9 cellular contexts compared by ENCODE assay signal in the genomic region with DNA sequence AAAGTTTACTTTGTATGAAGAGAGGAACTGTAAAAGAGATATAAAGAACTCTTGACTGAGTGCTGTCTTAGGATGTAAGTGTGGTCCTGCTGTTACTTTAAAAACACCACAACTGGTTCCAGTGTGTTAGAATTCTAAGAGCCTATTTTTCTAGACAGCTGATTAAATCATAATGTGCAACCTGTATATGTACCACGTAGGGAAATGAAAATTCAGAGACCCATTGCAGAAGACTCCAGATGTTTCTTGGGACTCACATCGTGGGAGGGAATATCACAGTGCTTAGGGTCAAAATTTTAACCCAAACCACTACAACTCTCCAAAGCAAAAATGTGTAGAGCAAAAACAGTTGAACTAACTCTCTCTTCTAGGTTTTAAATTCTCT.
DNase-seq lines count a peak whose midpoint lies in the region; ATAC-seq and TF ChIP-seq lines count a peak whose summit lies in the region.
"Had no signal": no experiment of that assay in that cellular context is flagged by ENCODE, and none has a peak within 500 bp of the region (broad histone marks: within the 10 kb centered on the region; RNA-seq: fewer than 3 reads in every experiment).

No MANE protein-coding gene starts in this region.

- H3K4me1 Mint-ChIP-seq in activated CD8-positive, alpha-beta memory T cell treated with anti-CD3 and anti-CD28 coated beads, Interleukin-2, amount 10 ng/mL, durations not matched to agents 7 days and 5 days = peaks cover 20% of the 10 kb centered on the region

- no peaks in the 10 kb centered on the region for H3K36me3 Mint-ChIP-seq in activated CD8-positive, alpha-beta memory T cell treated with anti-CD3 and anti-CD28 coated beads, Interleukin-2, amount 10 ng/mL, durations not matched to agents 7 days and 5 days

- TF ChIP-seq EP300 in upper lobe of left lung (IDR thresholded peaks at IDR 0.05) = no peak

- H3K4me1 ChIP-seq in hepatocyte (ENCODE audit: insufficient read depth) (no peaks in the 10 kb centered on the region), upper lobe of left lung (peaks cover 0 to 13% (median 8%) of the 10 kb centered on the region in 4 donors)

- peak overlapping the region; percentile 38 for H3K27ac Mint-ChIP-seq in activated CD8-positive, alpha-beta memory T cell treated with anti-CD3 and anti-CD28 coated beads, Interleukin-2, amount 10 ng/mL, durations not matched to agents 7 days and 5 days

- H3K9me2 ChIP-seq in hepatocyte (replicated peaks; ENCODE audit: insufficient read depth) = no peaks in the 10 kb centered on the region

- CTCF ChIA-PET in activated CD8-positive, alpha-beta memory T cell treated with anti-CD3 and anti-CD28 coated beads, Interleukin-2, amount 10 ng/mL, durations not matched to agents 7 days and 5 days (lab: Charles Lee) = interaction anchor here (1.3 kb wide), 1 partner anchor 16 kb away, joined by 3 read pairs; no protein-coding TSS in a partner anchor

- no peak overlapping the region for H3K4me3 ChIP-seq in hepatocyte
- no peak overlapping the region for H3K4me3 ChIP-seq in upper lobe of left lung

- no peak for ATAC-seq in activated CD8-positive, alpha-beta memory T cell treated with anti-CD3 and anti-CD28 coated beads, Interleukin-2, amount 10 ng/mL, durations not matched to agents 7 days and 5 days
- ATAC-seq in SK-N-SH treated with all-trans-retinoic acid at 6 μM for 48 hours (peak; percentile 55), upper lobe of left lung (ENCODE audit: low FRiP score in 2 of 2) (peak in 1 of 2 donors; percentile 68), HG03457 (IDR thresholded peaks at IDR 0.05; ENCODE audit: unreplicated experiment) (no peak)

- WGBS in hepatocyte (ENCODE audit: low lambda C conversion rate, missing lambda C conversion rate) = 43% methylated on average over 2 of the region's 2 CpGs
- 34 to 58% methylated on average over 2 of the region's 2 CpGs for WGBS in upper lobe of left lung, 2 donors

- H3K9me3 Mint-ChIP-seq in activated CD8-positive, alpha-beta memory T cell treated with anti-CD3 and anti-CD28 coated beads, Interleukin-2, amount 10 ng/mL, durations not matched to agents 7 days and 5 days (ENCODE audit: low read depth) = no peaks in the 10 kb centered on the region

- H3K4me3 Mint-ChIP-seq in activated CD8-positive, alpha-beta memory T cell treated with anti-CD3 and anti-CD28 coated beads, Interleukin-2, amount 10 ng/mL, durations not matched to agents 7 days and 5 days = peak overlapping the region; percentile 18

- H3K27ac ChIP-seq in hepatocyte = peak overlapping the region; percentile 71
- peak overlapping the region; percentile 4 to 54 (median 40) for H3K27ac ChIP-seq in upper lobe of left lung

- no peak for TF ChIP-seq POLR2A in upper lobe of left lung (IDR thresholded peaks at IDR 0.05)

- peak overlapping the region; percentile 42 for H3K4me2 ChIP-seq in hepatocyte

- no peaks in the 10 kb centered on the region for H3K79me2 ChIP-seq in hepatocyte

- H3K27me3 ChIP-seq in hepatocyte = no peaks in the 10 kb centered on the region
- H3K27me3 ChIP-seq in upper lobe of left lung = no peaks in the 10 kb centered on the region

- no peak for DNase-seq in activated CD8-positive, alpha-beta memory T cell treated with anti-CD3 and anti-CD28 coated beads, Interleukin-2, amount 10 ng/mL, durations not matched to agents 7 days and 5 days
- no peak for DNase-seq in activated CD8-positive, alpha-beta memory T cell treated with anti-CD3 and anti-CD28 coated beads for 24 hours
- DNase-seq in hepatocyte (ENCODE audit: low spot score) (no peak), upper lobe of left lung (no peak), medulla oblongata (ENCODE audit: extremely low spot score) (no peak), NCI-H187 treated with DMSO at 0.1 percent for 48 hours (lab: John Stamatoyannopoulos, UW) (no peak)
- DNase-seq: NCI-H1417 treated with DMSO at 0.1 percent for 48 hours had no signal

- TF ChIP-seq CTCF in hepatocyte (IDR thresholded peaks at IDR 0.05; ENCODE audit: poor library complexity) = no peak
- TF ChIP-seq CTCF in upper lobe of left lung (IDR thresholded peaks at IDR 0.05) = no peak

- H2AFZ ChIP-seq in hepatocyte = no peak overlapping the region

- no peaks in the 10 kb centered on the region for H4K20me1 ChIP-seq in hepatocyte (ENCODE audit: insufficient read depth, poor library complexity, severe bottlenecking)

- no peaks in the 10 kb centered on the region for H3K36me3 ChIP-seq in hepatocyte (replicated peaks; ENCODE audit: insufficient read depth, low read depth)
- no peaks in the 10 kb centered on the region for H3K36me3 ChIP-seq in upper lobe of left lung

- H3K9me3 ChIP-seq in hepatocyte (ENCODE audit: low read depth) (no peaks in the 10 kb centered on the region), upper lobe of left lung (no peaks in the 10 kb centered on the region)

- peaks cover 3% of the 10 kb centered on the region for H3K27me3 Mint-ChIP-seq in activated CD8-positive, alpha-beta memory T cell treated with anti-CD3 and anti-CD28 coated beads, Interleukin-2, amount 10 ng/mL, durations not matched to agents 7 days and 5 days

TF ChIP-seq in SK-N-SH treated with all-trans-retinoic acid at 6 μM for 48 hours, 23 proteins besides CTCF, POLR2A, EP300 and RAD21:
- no peak for TF ChIP-seq TCF4 (CRISPR knock-in tag; IDR thresholded peaks at IDR 0.05; ENCODE audit: borderline replicate concordance)
- no peak for TF ChIP-seq CSDC2 (CRISPR knock-in tag; IDR thresholded peaks at IDR 0.05)
- no peak for TF ChIP-seq OSR1 (CRISPR knock-in tag; IDR thresholded peaks at IDR 0.05)
- no peak for TF ChIP-seq ARNTL (CRISPR knock-in tag; IDR thresholded peaks at IDR 0.05; ENCODE audit: borderline replicate concordance, low read depth)
- TF ChIP-seq ZFP3 (CRISPR knock-in tag; IDR thresholded peaks at IDR 0.05) = no peak
- no peak for TF ChIP-seq PPARA (CRISPR knock-in tag; IDR thresholded peaks at IDR 0.05; ENCODE audit: borderline replicate concordance)
- TF ChIP-seq RARB (CRISPR knock-in tag; IDR thresholded peaks at IDR 0.05) = no peak
- TF ChIP-seq ZNF565 (CRISPR knock-in tag; conservative IDR thresholded peaks at IDR 0.05; ENCODE audit: low read depth) = no peak
- TF ChIP-seq, protein P1, sequence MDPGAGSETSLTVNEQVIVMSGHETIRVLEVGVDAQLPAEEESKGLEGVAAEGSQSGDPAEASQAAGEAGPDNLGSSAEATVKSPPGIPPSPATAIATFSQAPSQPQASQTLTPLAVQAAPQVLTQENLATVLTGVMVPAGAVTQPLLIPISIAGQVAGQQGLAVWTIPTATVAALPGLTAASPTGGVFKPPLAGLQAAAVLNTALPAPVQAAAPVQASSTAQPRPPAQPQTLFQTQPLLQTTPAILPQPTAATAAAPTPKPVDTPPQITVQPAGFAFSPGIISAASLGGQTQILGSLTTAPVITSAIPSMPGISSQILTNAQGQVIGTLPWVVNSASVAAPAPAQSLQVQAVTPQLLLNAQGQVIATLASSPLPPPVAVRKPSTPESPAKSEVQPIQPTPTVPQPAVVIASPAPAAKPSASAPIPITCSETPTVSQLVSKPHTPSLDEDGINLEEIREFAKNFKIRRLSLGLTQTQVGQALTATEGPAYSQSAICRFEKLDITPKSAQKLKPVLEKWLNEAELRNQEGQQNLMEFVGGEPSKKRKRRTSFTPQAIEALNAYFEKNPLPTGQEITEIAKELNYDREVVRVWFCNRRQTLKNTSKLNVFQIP (CRISPR knock-in tag; IDR thresholded peaks at IDR 0.05; ENCODE audit: borderline replicate concordance, low read depth) = no peak
- no peak for TF ChIP-seq BACH2 (CRISPR knock-in tag; IDR thresholded peaks at IDR 0.05; ENCODE audit: borderline replicate concordance)
- no peak for TF ChIP-seq TOX (CRISPR knock-in tag; IDR thresholded peaks at IDR 0.05; ENCODE audit: borderline replicate concordance)
- no peak for TF ChIP-seq SNAI2 (CRISPR knock-in tag; IDR thresholded peaks at IDR 0.05)
- no peak for TF ChIP-seq ZFP30 (CRISPR knock-in tag; IDR thresholded peaks at IDR 0.05)
